ENCODE assay signal across 30 cellular contexts in genomic region chr20:51862796-51863195, GRCh38.
DNase-seq lines count a peak whose midpoint lies in the region; ATAC-seq and TF ChIP-seq lines count a peak whose summit lies in the region.
"Had no signal": no experiment of that assay in that cellular context is flagged by ENCODE, and none has a peak within 500 bp of the region (broad histone marks: within the 10 kb centered on the region; RNA-seq: fewer than 3 reads in every experiment).

No MANE protein-coding gene starts in this region.

- no peaks in the 10 kb centered on the region for H3K27me3 ChIP-seq in osteoblast (ENCODE audit: insufficient read depth, low read length)

- H3K36me3 Mint-ChIP-seq in WTC11, result no peaks in the 10 kb centered on the region
- H3K36me3 Mint-ChIP-seq in nephron progenitor cell (ENCODE audit: low read depth), result no peaks in the 10 kb centered on the region
- H3K36me3 Mint-ChIP-seq in T-helper 2 cell treated with Interferon-gamma antibody and Interleukin-4, amounts not matched to agents 5 μg/mL and 100 μg/mL, for 36 hours (ENCODE audit: low read depth), result no peaks in the 10 kb centered on the region
- H3K36me3 Mint-ChIP-seq: activated naive CD8-positive, alpha-beta T cell treated with anti-CD3 and anti-CD28 coated beads, Interleukin-2, amount 10 ng/mL, durations not matched to agents 7 days and 5 days; brain had no signal

- H3K4me3 Mint-ChIP-seq in WTC11, result no peak overlapping the region
- H3K4me3 Mint-ChIP-seq in nephron progenitor cell, result no peak overlapping the region
- no peak overlapping the region for H3K4me3 Mint-ChIP-seq in T-helper 2 cell treated with Interferon-gamma antibody and Interleukin-4, amounts not matched to agents 5 μg/mL and 100 μg/mL, for 36 hours
- H3K4me3 Mint-ChIP-seq: activated B cell treated with CpG ODN at 0.5 μM for 24 hours; activated naive CD8-positive, alpha-beta T cell treated with anti-CD3 and anti-CD28 coated beads, Interleukin-2, amount 10 ng/mL, durations not matched to agents 7 days and 5 days; brain; effector memory CD8-positive, alpha-beta T cell; T-helper 17 cell had no signal

- no peak overlapping the region for H2AFZ ChIP-seq in osteoblast (ENCODE audit: low read length)
- H2AFZ ChIP-seq: parathyroid adenoma had no signal

- CTCF ChIA-PET in WTC11 (lab: Charles Lee), result interaction anchor here (0.6 to 1.1 kb wide), 5 partner anchors 12 to 220 kb away, joined by 4 to 8 read pairs (median 5); no protein-coding TSS in a partner anchor

- H3K27ac Mint-ChIP-seq in WTC11, result peak overlapping the region; percentile 74; the same call in 1 of the 2 replicates
- peak overlapping the region; percentile 98 for H3K27ac Mint-ChIP-seq in nephron progenitor cell
- no peak overlapping the region for H3K27ac Mint-ChIP-seq in T-helper 2 cell treated with Interferon-gamma antibody and Interleukin-4, amounts not matched to agents 5 μg/mL and 100 μg/mL, for 36 hours
- H3K27ac Mint-ChIP-seq: activated B cell treated with CpG ODN at 0.5 μM for 24 hours; activated naive CD8-positive, alpha-beta T cell treated with anti-CD3 and anti-CD28 coated beads, Interleukin-2, amount 10 ng/mL, durations not matched to agents 7 days and 5 days; brain; effector memory CD8-positive, alpha-beta T cell; T-helper 17 cell had no signal

- no peak overlapping the region for H3K4me2 ChIP-seq in osteoblast (ENCODE audit: insufficient read depth, low read length)
- H3K4me2 ChIP-seq: A549 had no signal

- no peaks in the 10 kb centered on the region for H3K79me2 ChIP-seq in osteoblast (ENCODE audit: insufficient read depth, low read length)
- H3K79me2 ChIP-seq: parathyroid adenoma had no signal

- H3K4me1 Mint-ChIP-seq in WTC11, result peaks cover 17% of the 10 kb centered on the region
- H3K4me1 Mint-ChIP-seq in nephron progenitor cell, result peaks cover 64% of the 10 kb centered on the region
- H3K4me1 Mint-ChIP-seq in T-helper 2 cell treated with Interferon-gamma antibody and Interleukin-4, amounts not matched to agents 5 μg/mL and 100 μg/mL, for 36 hours (ENCODE audit: low read depth), result no peaks in the 10 kb centered on the region
- H3K4me1 Mint-ChIP-seq: activated B cell treated with CpG ODN at 0.5 μM for 24 hours; activated naive CD8-positive, alpha-beta T cell treated with anti-CD3 and anti-CD28 coated beads, Interleukin-2, amount 10 ng/mL, durations not matched to agents 7 days and 5 days; brain; T-helper 17 cell had no signal

- ATAC-seq in WTC11 (no peak; the same call in 1 of the 2 replicates), GM21390 (IDR thresholded peaks at IDR 0.05; ENCODE audit: unreplicated experiment) (no peak)
- ATAC-seq: A549; effector memory CD8-positive, alpha-beta T cell; esophagus mucosa; Panc1; right cardiac atrium; T-helper 17 cell had no signal

- no peak overlapping the region for H3K4me3 ChIP-seq in osteoblast (ENCODE audit: insufficient read depth, low read length)
- H3K4me3 ChIP-seq: A549, SJCRH30 had no signal

- DNase-seq in AG20443 (ENCODE audit: low spot score) (peak; percentile 61), HT1080 (ENCODE audit: low read depth) (peak; percentile 79), WTC11 (ENCODE audit: low spot score) (no peak), nephron progenitor cell (no peak), osteoblast (ENCODE audit: insufficient read length, low spot score, missing footprints) (no peak), occipital lobe (lab: John Stamatoyannopoulos, UW) (no peak)
- DNase-seq in T-helper 2 cell treated with Interferon-gamma antibody and Interleukin-4, amounts not matched to agents 5 μg/mL and 100 μg/mL, for 36 hours (ENCODE audit: low spot score), result no peak
- DNase-seq: activated B cell treated with CpG ODN at 0.5 μM for 24 hours; activated CD4-positive, alpha-beta T cell treated with anti-CD3 and anti-CD28 coated beads, Interleukin-2, amount 50 U/mL, for 48 hours; activated effector memory CD4-positive, alpha-beta T cell treated with Interleukin-2 at 50 U/mL for 16 hours; activated naive CD8-positive, alpha-beta T cell treated with anti-CD3 and anti-CD28 coated beads, Interleukin-2, amount 10 ng/mL, durations not matched to agents 7 days and 5 days; C1 segment of cervical spinal cord; Calu3; effector memory CD8-positive, alpha-beta T cell; foreskin melanocyte; kidney glomerular epithelial cell; mammary epithelial cell; NCI-H2081 treated with DMSO at 0.1 percent for 48 hours; NCI-H446; NK-92 treated with Interleukin-12 subunit alpha and Interleukin-12 subunit beta, amount 100 ng/mL, for 24 hours; right cardiac atrium; SJCRH30; stimulated activated CD4-positive, alpha-beta T cell treated with anti-CD3 and anti-CD28 coated beads, Interleukin-15, amount 100 ng/mL, for 24 hours; T-helper 17 cell had no signal

- no peaks in the 10 kb centered on the region for H3K9me3 ChIP-seq in osteoblast (ENCODE audit: low read depth, low read length)
- H3K9me3 ChIP-seq: A549, SJCRH30 had no signal

- H3K27ac ChIP-seq in osteoblast (ENCODE audit: low read depth, low read length), result no peak overlapping the region
- H3K27ac ChIP-seq: parathyroid adenoma, SJCRH30 had no signal

- no peak for TF ChIP-seq CTCF in WTC11 (IDR thresholded peaks at IDR 0.05)
- no peak for TF ChIP-seq CTCF in nephron progenitor cell (IDR thresholded peaks at IDR 0.05)
- no peak for TF ChIP-seq CTCF in osteoblast (IDR thresholded peaks at IDR 0.05; ENCODE audit: extremely low read depth, low read depth, low read length)

- peaks cover 10% of the 10 kb centered on the region for H3K4me1 ChIP-seq in osteoblast (ENCODE audit: insufficient read depth, low read length)
- H3K4me1 ChIP-seq: parathyroid adenoma, SJCRH30 had no signal

- H3K36me3 ChIP-seq in osteoblast (ENCODE audit: insufficient read depth, low read length), result no peaks in the 10 kb centered on the region
- H3K36me3 ChIP-seq: SJCRH30 had no signal

- H3K27me3 Mint-ChIP-seq in WTC11 (ENCODE audit: low read depth) (no peaks in the 10 kb centered on the region), nephron progenitor cell (ENCODE audit: low read depth, poor library complexity) (peaks cover 3% of the 10 kb centered on the region)
- H3K27me3 Mint-ChIP-seq in T-helper 2 cell treated with Interferon-gamma antibody and Interleukin-4, amounts not matched to agents 5 μg/mL and 100 μg/mL, for 36 hours (ENCODE audit: low read depth), result no peaks in the 10 kb centered on the region
- H3K27me3 Mint-ChIP-seq: activated naive CD8-positive, alpha-beta T cell treated with anti-CD3 and anti-CD28 coated beads, Interleukin-2, amount 10 ng/mL, durations not matched to agents 7 days and 5 days; brain had no signal

- POLR2A ChIA-PET in WTC11 (lab: Charles Lee), result interaction anchor here (1.0 kb wide), 1 partner anchor 10 kb away, joined by 3 read pairs; no protein-coding TSS in a partner anchor

- H3K9me3 Mint-ChIP-seq in WTC11 (no peaks in the 10 kb centered on the region), nephron progenitor cell (peaks cover 4% of the 10 kb centered on the region)
- H3K9me3 Mint-ChIP-seq in T-helper 2 cell treated with Interferon-gamma antibody and Interleukin-4, amounts not matched to agents 5 μg/mL and 100 μg/mL, for 36 hours, result no peaks in the 10 kb centered on the region
- H3K9me3 Mint-ChIP-seq: activated B cell treated with CpG ODN at 0.5 μM for 24 hours; brain; effector memory CD8-positive, alpha-beta T cell had no signal

- H4K20me1 ChIP-seq in osteoblast (ENCODE audit: insufficient read depth, low read length), result no peaks in the 10 kb centered on the region

TF ChIP-seq in WTC11, 78 proteins besides CTCF, POLR2A, EP300 and RAD21 (continues in another document):
- TF ChIP-seq ZNF396 (CRISPR knock-in tag; IDR thresholded peaks at IDR 0.05; ENCODE audit: borderline replicate concordance) (no peak), ZNF121 (CRISPR knock-in tag; IDR thresholded peaks at IDR 0.05) (no peak), NR2C2 (CRISPR knock-in tag; IDR thresholded peaks at IDR 0.05) (no peak), ESRRA (CRISPR knock-in tag; IDR thresholded peaks at IDR 0.05; ENCODE audit: borderline replicate concordance) (no peak), ELF4 (CRISPR knock-in tag; IDR thresholded peaks at IDR 0.05; ENCODE audit: low read depth) (no peak), MAX (CRISPR knock-in tag; IDR thresholded peaks at IDR 0.05) (no peak), GRHL2 (CRISPR knock-in tag; IDR thresholded peaks at IDR 0.05; ENCODE audit: insufficient replicate concordance, severe bottlenecking) (no peak), MLX (CRISPR knock-in tag; IDR thresholded peaks at IDR 0.05) (no peak)

Comparison
In these comparisons a context has a peak if more than half of its experiments do, and no peak if none do; other contexts are left out.
1. DNase-seq: peak in AG20443 (single experiment) and HT1080 (single experiment); none in WTC11 (single experiment), nephron progenitor cell (single experiment), T-helper 2 cell treated with Interferon-gamma antibody and Interleukin-4, amounts not matched to agents 5 μg/mL and 100 μg/mL, for 36 hours (single experiment), osteoblast (single experiment) and occipital lobe (single experiment).